10 cellular contexts compared by ENCODE assay signal in genomic region chr6:37077459-37078296, GRCh38.
DNase-seq lines count a peak whose midpoint lies in the region; ATAC-seq, FAIRE-seq and TF ChIP-seq lines count a peak whose summit lies in the region.
"Had no signal": no experiment of that assay in that cellular context is flagged by ENCODE, and none has a peak within 500 bp of the region (broad histone marks: within the 10 kb centered on the region; RNA-seq: fewer than 3 reads in every experiment).

No MANE protein-coding gene starts in this region.

- no peak overlapping the region for H4K8ac ChIP-seq in H9 (replicated peaks; ENCODE audit: insufficient read length, low read depth, low read length)

- no peak overlapping the region for H2AK5ac ChIP-seq in H9 (ENCODE audit: insufficient read length, low read length)

- H2BK12ac ChIP-seq in H9 (ENCODE audit: insufficient read length, low read depth, low read length): no peak overlapping the region

- H3K27ac ChIP-seq in H9 (ENCODE audit: insufficient read length, low read depth, low read length) (no peak overlapping the region), kidney (ENCODE audit: low read depth in 2 of 2, low read length in 2 of 2) (no peak overlapping the region)

- TF ChIP-seq CTCF in H9 (conservative IDR thresholded peaks at IDR 0.05) (no peak), kidney (IDR thresholded peaks at IDR 0.05; ENCODE audit: borderline replicate concordance, extremely low read depth, insufficient read depth) (no peak)

- H3K4me1 ChIP-seq in H9 (ENCODE audit: insufficient read depth, low read length) (no peaks in the 10 kb centered on the region; the same call in none of the 2 replicates), kidney (ENCODE audit: control insufficient read depth in 1 of 2, insufficient read depth in 1 of 2, low read depth in 1 of 2, low read length in 2 of 2) (no peaks in the 10 kb centered on the region)

- H4K20me1 ChIP-seq in H9 (ENCODE audit: control insufficient read depth, insufficient read depth, insufficient read length): no peaks in the 10 kb centered on the region

- no peaks in the 10 kb centered on the region for H3K79me1 ChIP-seq in H9 (ENCODE audit: insufficient read depth, low read depth, low read length, poor library complexity, severe bottlenecking)

- H3K14ac ChIP-seq in H9 (ENCODE audit: insufficient read depth, low read length): 0 out of 2 replicates have a peak overlapping the region, but pooled peaks have one; percentile 22

- H3K4me3 ChIP-seq in kidney (ENCODE audit: low read length in 2 of 2): no peak overlapping the region

- intact Hi-C loops in kidney (cut with DNase I): no loop called here

- peaks cover under 1 to 6% (median 3%) of the 10 kb centered on the region in 3 experiments; a peak in 4 of 7 replicates for H3K36me3 Mint-ChIP-seq in H9 (ENCODE audit: insufficient read depth in 1 of 3, low read depth in 3 of 3)
- no peaks in the 10 kb centered on the region for H3K36me3 Mint-ChIP-seq in stimulated activated memory B cell treated with anti-CD40 and anti-IgM and Interleukin-4, amounts not matched to agents 10 μg/mL and 1 μg/mL and 100 μg/mL, for 72 hours
- H3K36me3 Mint-ChIP-seq: activated naive CD8-positive, alpha-beta T cell had no signal

- no peak overlapping the region for H2BK5ac ChIP-seq in H9 (ENCODE audit: insufficient read length, low read length)

- no peak overlapping the region for H3K56ac ChIP-seq in H9 (ENCODE audit: insufficient read length, low read depth, low read length)

- no peak overlapping the region for H2BK20ac ChIP-seq in H9 (ENCODE audit: low read depth, low read length, poor library complexity, severe bottlenecking)

- H3K23me2 ChIP-seq in H9 (ENCODE audit: insufficient read length, low read depth, low read length, poor library complexity, severe bottlenecking): no peaks in the 10 kb centered on the region

- H3K27ac Mint-ChIP-seq in H9: peak overlapping the region; percentile 57 to 87 (median 85); a peak in 4 of 7 replicates
- no peak overlapping the region for H3K27ac Mint-ChIP-seq in stimulated activated memory B cell treated with anti-CD40 and anti-IgM and Interleukin-4, amounts not matched to agents 10 μg/mL and 1 μg/mL and 100 μg/mL, for 72 hours
- H3K27ac Mint-ChIP-seq: activated naive CD8-positive, alpha-beta T cell; memory B cell had no signal

- no peak overlapping the region for H2AFZ ChIP-seq in H9 (ENCODE audit: low read length)

- H3K9me3 Mint-ChIP-seq in H9: peaks cover 0 to 5% of the 10 kb centered on the region in 2 experiments; a peak in 4 of 5 replicates
- peaks cover 4% of the 10 kb centered on the region for H3K9me3 Mint-ChIP-seq in stimulated activated memory B cell treated with anti-CD40 and anti-IgM and Interleukin-4, amounts not matched to agents 10 μg/mL and 1 μg/mL and 100 μg/mL, for 72 hours

- no peak overlapping the region for H2BK120ac ChIP-seq in H9 (ENCODE audit: low read depth, low read length, poor library complexity, severe bottlenecking)

- peak; percentile 41 for ATAC-seq in stimulated activated memory B cell treated with anti-CD40 and anti-IgM and Interleukin-4, amounts not matched to agents 10 μg/mL and 1 μg/mL and 100 μg/mL, for 72 hours

- peak; percentile 80 for DNase-seq in H9
- DNase-seq in dedifferentiated amniotic fluid mesenchymal stem cell (ENCODE audit: extremely low spot score): peak; percentile 96
- DNase-seq in kidney: peak; percentile 94
- DNase-seq in H54 (ENCODE audit: insufficient read length, low spot score): no peak
- no peak for DNase-seq in erythroblast (lab: John Stamatoyannopoulos, UW)
- DNase-seq in cerebellar nuclear complex (lab: John Stamatoyannopoulos, UW): no peak
- DNase-seq in NK-92 (lab: John Stamatoyannopoulos, UW; ENCODE audit: unreplicated experiment): no peak

- H4K91ac ChIP-seq in H9 (ENCODE audit: insufficient read length, low read depth, low read length): no peak overlapping the region

- H3K4me3 Mint-ChIP-seq in H9: no peak overlapping the region
- H3K4me3 Mint-ChIP-seq in stimulated activated memory B cell treated with anti-CD40 and anti-IgM and Interleukin-4, amounts not matched to agents 10 μg/mL and 1 μg/mL and 100 μg/mL, for 72 hours: no peak overlapping the region
- H3K4me3 Mint-ChIP-seq: activated naive CD8-positive, alpha-beta T cell; memory B cell had no signal

- no peak for TF ChIP-seq POLR2A in H54 (IDR thresholded peaks at IDR 0.05; ENCODE audit: low read depth, low read length)
- TF ChIP-seq POLR2A in erythroblast (IDR thresholded peaks at IDR 0.05; ENCODE audit: low read length): no peak

- no peaks in the 10 kb centered on the region for H3K27me3 ChIP-seq in H9 (ENCODE audit: insufficient read depth, low read length)

- no peak overlapping the region for H3K23ac ChIP-seq in H9 (ENCODE audit: insufficient read length, low read depth, low read length)

- peak overlapping the region; percentile 40 for H3K18ac ChIP-seq in H9 (ENCODE audit: insufficient read length, low read depth, low read length)

- H3K27me3 Mint-ChIP-seq in H9 (ENCODE audit: low read depth): no peaks in the 10 kb centered on the region
- H3K27me3 Mint-ChIP-seq in stimulated activated memory B cell treated with anti-CD40 and anti-IgM and Interleukin-4, amounts not matched to agents 10 μg/mL and 1 μg/mL and 100 μg/mL, for 72 hours: peaks cover 8% of the 10 kb centered on the region
- H3K27me3 Mint-ChIP-seq: activated naive CD8-positive, alpha-beta T cell had no signal

- WGBS in H9 (ENCODE audit: extremely low coverage, insufficient read length, low lambda C conversion rate): no CpG with 5 or more reads among the region's 20 CpGs

- no peak overlapping the region for H3K4me2 ChIP-seq in H9 (ENCODE audit: insufficient read depth, insufficient read length, low read length)

- H3K9me3 ChIP-seq in H9 (ENCODE audit: control insufficient read depth, low read depth, low read length) (no peaks in the 10 kb centered on the region), kidney (ENCODE audit: control insufficient read depth in 1 of 2, low read length in 2 of 2) (no peaks in the 10 kb centered on the region)

- FAIRE-seq in kidney (lab: Jason Lieb, UNC): no peak
- no peak for FAIRE-seq in H54 (lab: Jason Lieb, UNC)

- H4K5ac ChIP-seq in H9 (ENCODE audit: insufficient read length, low read depth, low read length): no peak overlapping the region

- H2BK15ac ChIP-seq in H9 (ENCODE audit: low read depth, low read length): no peak overlapping the region

- H3K9ac ChIP-seq in H9 (ENCODE audit: extremely low read depth, insufficient read length, low read length) (no peak overlapping the region), kidney (ENCODE audit: low read length in 2 of 2) (no peak overlapping the region)

- H3K4me1 Mint-ChIP-seq in H9: peaks cover 16 to 22% of the 10 kb centered on the region in 2 experiments
- H3K4me1 Mint-ChIP-seq in stimulated activated memory B cell treated with anti-CD40 and anti-IgM and Interleukin-4, amounts not matched to agents 10 μg/mL and 1 μg/mL and 100 μg/mL, for 72 hours: peaks cover under 1% of the 10 kb centered on the region
- H3K4me1 Mint-ChIP-seq: memory B cell had no signal

- H3T11ph ChIP-seq in H9 (ENCODE audit: low read length): no peak overlapping the region

- H3K36me3 ChIP-seq in kidney (ENCODE audit: control insufficient read depth in 1 of 2, insufficient read depth in 2 of 2, low read length in 2 of 2): no peaks in the 10 kb centered on the region

- H3K4ac ChIP-seq in H9 (ENCODE audit: low read depth, low read length): no peak overlapping the region

- H3K79me2 ChIP-seq in H9 (ENCODE audit: insufficient read depth, low read length): no peaks in the 10 kb centered on the region

Comparison
In these comparisons a context has a peak if more than half of its experiments do, and no peak if none do; other contexts are left out.
1. DNase-seq: peak in H9 (single experiment), dedifferentiated amniotic fluid mesenchymal stem cell (single experiment) and kidney (single experiment); none in H54 (single experiment), erythroblast (0 of 2), cerebellar nuclear complex (0 of 2) and NK-92 (single experiment).